ENCODE assay signal across 18 cellular contexts in the genomic region with DNA sequence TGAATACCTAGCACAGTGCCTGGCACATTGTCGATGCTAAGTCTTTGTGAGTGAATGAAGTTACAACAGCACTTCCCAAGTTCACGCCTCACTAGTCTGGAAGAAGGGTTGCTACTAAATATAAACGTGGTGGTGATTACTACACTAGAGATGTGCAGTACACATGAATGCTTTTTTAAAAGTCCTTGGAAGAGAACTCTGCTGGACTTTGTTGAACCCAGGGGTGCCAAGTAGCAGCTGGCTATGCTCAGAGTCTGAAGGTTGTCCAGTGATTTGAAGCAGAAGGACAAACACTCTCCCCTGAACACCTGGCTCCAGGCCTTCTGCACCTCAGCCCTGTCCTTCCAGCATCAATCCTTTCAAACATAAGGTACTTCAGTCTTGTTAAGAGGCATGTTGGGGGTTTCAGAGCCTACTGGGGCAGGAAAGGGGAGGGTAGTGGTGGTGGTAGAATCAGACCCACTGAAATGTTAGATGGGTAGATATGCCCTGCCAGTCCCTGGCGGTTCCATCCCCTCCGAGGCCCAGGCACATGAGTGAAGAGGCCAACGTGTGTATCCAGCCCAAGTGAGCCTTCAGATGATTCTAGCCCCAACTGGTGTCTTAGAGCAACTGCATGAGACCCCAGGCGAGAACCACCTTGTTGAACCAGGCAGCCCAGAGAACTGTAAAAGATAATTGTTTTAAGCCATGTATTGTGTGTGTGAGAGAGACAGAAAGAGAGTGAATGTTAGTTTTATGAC.
DNase-seq lines count a peak whose midpoint lies in the region; ATAC-seq and TF ChIP-seq lines count a peak whose summit lies in the region.
"Had no signal": no experiment of that assay in that cellular context is flagged by ENCODE, and none has a peak within 500 bp of the region (broad histone marks: within the 10 kb centered on the region; RNA-seq: fewer than 3 reads in every experiment).

No MANE protein-coding gene starts in this region.

- H3K27ac ChIP-seq in BLaER1 (peak overlapping the region; percentile 8; the same call in 1 of the 2 replicates), cardiac muscle cell (peak overlapping the region; percentile 16)
- H3K27ac ChIP-seq: SJSA1 had no signal

- peaks cover 37% of the 10 kb centered on the region for H3K36me3 ChIP-seq in BLaER1
- H3K36me3 ChIP-seq in cardiac muscle cell, result peaks cover 2% of the 10 kb centered on the region

- H3K9me3 Mint-ChIP-seq in naive B cell, result no peaks in the 10 kb centered on the region
- H3K9me3 Mint-ChIP-seq: CD8-positive, alpha-beta T cell had no signal

- ATAC-seq in T-helper 17 cell (no peak), naive B cell (ENCODE audit: low read depth in 2 of 2) (no peak), HG02840 (IDR thresholded peaks at IDR 0.05; ENCODE audit: low FRiP score, unreplicated experiment) (no peak), GM21526 (IDR thresholded peaks at IDR 0.05; ENCODE audit: low FRiP score, unreplicated experiment) (no peak)
- ATAC-seq: CD8-positive, alpha-beta T cell had no signal

- H3K36me3 Mint-ChIP-seq in T-helper 17 cell (ENCODE audit: low read depth), result peaks cover 4% of the 10 kb centered on the region
- peaks cover 12 to 32% of the 10 kb centered on the region in 2 donors for H3K36me3 Mint-ChIP-seq in naive B cell

- no peaks in the 10 kb centered on the region for H3K27me3 Mint-ChIP-seq in T-helper 17 cell
- no peaks in the 10 kb centered on the region for H3K27me3 Mint-ChIP-seq in naive B cell

- H3K9me3 ChIP-seq in BLaER1 (no peaks in the 10 kb centered on the region), T-helper 17 cell (ENCODE audit: control insufficient read depth, low read length, poor library complexity, severe bottlenecking) (no peaks in the 10 kb centered on the region), cardiac muscle cell (ENCODE audit: low read depth) (no peaks in the 10 kb centered on the region)
- H3K9me3 ChIP-seq: SJSA1 had no signal

- DNase-seq in T-helper 17 cell, result no peak
- DNase-seq in cardiac muscle cell (ENCODE audit: low read depth in 1 of 2, low spot score in 1 of 2), result no peak
- no peak for DNase-seq in naive B cell
- DNase-seq in inferior parietal cortex (ENCODE audit: extremely low spot score), result no peak
- DNase-seq in NCI-H2107 (lab: John Stamatoyannopoulos, UW), result no peak
- DNase-seq: ACHN; activated CD4-positive, alpha-beta T cell treated with anti-CD3 and anti-CD28 coated beads for 1 hour; activated effector memory CD4-positive, alpha-beta T cell treated with anti-CD3 and anti-CD28 coated beads, Interleukin-2, amount 50 U/mL, for 16 hours; amniotic stem cell; CD8-positive, alpha-beta T cell; foreskin melanocyte; NCI-H146; stimulated activated CD4-positive, alpha-beta T cell treated with anti-CD3 and anti-CD28 coated beads, Interleukin-15, amount 100 ng/mL, for 24 hours had no signal

- H3K27me3 ChIP-seq in BLaER1 (no peaks in the 10 kb centered on the region), cardiac muscle cell (no peaks in the 10 kb centered on the region)
- H3K27me3 ChIP-seq: SJSA1 had no signal

- H3K4me1 Mint-ChIP-seq in T-helper 17 cell (peaks cover 4% of the 10 kb centered on the region), naive B cell (peaks cover 3 to 7% (median 5%) of the 10 kb centered on the region in 3 donors)

- peaks cover 22% of the 10 kb centered on the region for H3K4me1 ChIP-seq in BLaER1
- H3K4me1 ChIP-seq in cardiac muscle cell (ENCODE audit: low read depth), result peaks cover 14% of the 10 kb centered on the region
- H3K4me1 ChIP-seq: SJSA1 had no signal

- H3K4me3 ChIP-seq in BLaER1 (no peak overlapping the region), cardiac muscle cell (no peak overlapping the region)
- H3K4me3 ChIP-seq: lung, SJSA1 had no signal

- TF ChIP-seq CTCF in cardiac muscle cell (IDR thresholded peaks at IDR 0.05; ENCODE audit: low read depth, low read length), result no peak

- no peaks in the 10 kb centered on the region for H4K20me1 ChIP-seq in BLaER1

- no peak overlapping the region for H3K9ac ChIP-seq in BLaER1

- H3K4me2 ChIP-seq in BLaER1, result peak overlapping the region; percentile 40

- H3K27ac Mint-ChIP-seq in T-helper 17 cell (peak overlapping the region; percentile 0), naive B cell (peak overlapping the region in 4 of 6 donors; percentile 58 to 82 (median 74))

- H3K4me3 Mint-ChIP-seq in T-helper 17 cell, result no peak overlapping the region
- H3K4me3 Mint-ChIP-seq in naive B cell, result peak overlapping the region in 1 of 8 donors; percentile 58
- H3K4me3 Mint-ChIP-seq: CD8-positive, alpha-beta T cell had no signal
